In the genomic region with DNA sequence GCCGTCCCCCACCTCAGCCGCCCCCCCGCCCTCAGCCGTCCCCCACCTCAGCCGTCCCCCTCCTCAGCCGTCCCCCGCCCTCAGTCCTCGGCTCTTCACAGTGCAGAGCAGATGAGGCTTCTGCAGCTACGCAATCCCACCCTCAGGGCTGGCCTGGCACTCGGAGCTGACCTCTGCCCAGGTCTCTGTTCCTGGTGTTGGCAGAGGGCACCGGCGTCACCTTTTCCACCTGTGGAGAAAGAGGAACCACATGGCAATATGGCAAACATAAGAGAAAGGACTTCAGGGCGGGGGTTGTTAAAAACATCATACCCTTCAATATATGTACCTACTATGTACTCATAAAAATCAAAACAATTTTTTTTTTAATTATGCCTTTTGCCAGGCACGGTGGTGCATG, we compare ENCODE assay signal across 1 cellular context.
TF ChIP-seq lines count a peak whose summit lies in the region.

No MANE protein-coding gene starts in this region.

TF ChIP-seq in SK-N-SH, 30 proteins besides CTCF, POLR2A, EP300 and RAD21 (continued from another document):
- TF ChIP-seq, protein P1, sequence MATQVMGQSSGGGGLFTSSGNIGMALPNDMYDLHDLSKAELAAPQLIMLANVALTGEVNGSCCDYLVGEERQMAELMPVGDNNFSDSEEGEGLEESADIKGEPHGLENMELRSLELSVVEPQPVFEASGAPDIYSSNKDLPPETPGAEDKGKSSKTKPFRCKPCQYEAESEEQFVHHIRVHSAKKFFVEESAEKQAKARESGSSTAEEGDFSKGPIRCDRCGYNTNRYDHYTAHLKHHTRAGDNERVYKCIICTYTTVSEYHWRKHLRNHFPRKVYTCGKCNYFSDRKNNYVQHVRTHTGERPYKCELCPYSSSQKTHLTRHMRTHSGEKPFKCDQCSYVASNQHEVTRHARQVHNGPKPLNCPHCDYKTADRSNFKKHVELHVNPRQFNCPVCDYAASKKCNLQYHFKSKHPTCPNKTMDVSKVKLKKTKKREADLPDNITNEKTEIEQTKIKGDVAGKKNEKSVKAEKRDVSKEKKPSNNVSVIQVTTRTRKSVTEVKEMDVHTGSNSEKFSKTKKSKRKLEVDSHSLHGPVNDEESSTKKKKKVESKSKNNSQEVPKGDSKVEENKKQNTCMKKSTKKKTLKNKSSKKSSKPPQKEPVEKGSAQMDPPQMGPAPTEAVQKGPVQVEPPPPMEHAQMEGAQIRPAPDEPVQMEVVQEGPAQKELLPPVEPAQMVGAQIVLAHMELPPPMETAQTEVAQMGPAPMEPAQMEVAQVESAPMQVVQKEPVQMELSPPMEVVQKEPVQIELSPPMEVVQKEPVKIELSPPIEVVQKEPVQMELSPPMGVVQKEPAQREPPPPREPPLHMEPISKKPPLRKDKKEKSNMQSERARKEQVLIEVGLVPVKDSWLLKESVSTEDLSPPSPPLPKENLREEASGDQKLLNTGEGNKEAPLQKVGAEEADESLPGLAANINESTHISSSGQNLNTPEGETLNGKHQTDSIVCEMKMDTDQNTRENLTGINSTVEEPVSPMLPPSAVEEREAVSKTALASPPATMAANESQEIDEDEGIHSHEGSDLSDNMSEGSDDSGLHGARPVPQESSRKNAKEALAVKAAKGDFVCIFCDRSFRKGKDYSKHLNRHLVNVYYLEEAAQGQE (IDR thresholded peaks at IDR 0.05; ENCODE audit: low read depth, low read length), result no peak
- TF ChIP-seq GATA2 (CRISPR knock-in tag; IDR thresholded peaks at IDR 0.05) (no peak), NRF1 (IDR thresholded peaks at IDR 0.05; ENCODE audit: low read depth, low read length) (no peak), FOXM1 (IDR thresholded peaks at IDR 0.05; ENCODE audit: low read depth) (no peak), CHD2 (IDR thresholded peaks at IDR 0.05; ENCODE audit: low read length, partially characterized antibody) (no peak), YY1 (IDR thresholded peaks at IDR 0.05; ENCODE audit: low read depth) (no peak), JUND (IDR thresholded peaks at IDR 0.05) (no peak), MXI1 (IDR thresholded peaks at IDR 0.05; ENCODE audit: low read depth, low read length) (no peak), FOSL2 (IDR thresholded peaks at IDR 0.05; ENCODE audit: borderline replicate concordance, low read depth) (no peak)
